17 cellular contexts compared by ENCODE assay signal in the genomic region with DNA sequence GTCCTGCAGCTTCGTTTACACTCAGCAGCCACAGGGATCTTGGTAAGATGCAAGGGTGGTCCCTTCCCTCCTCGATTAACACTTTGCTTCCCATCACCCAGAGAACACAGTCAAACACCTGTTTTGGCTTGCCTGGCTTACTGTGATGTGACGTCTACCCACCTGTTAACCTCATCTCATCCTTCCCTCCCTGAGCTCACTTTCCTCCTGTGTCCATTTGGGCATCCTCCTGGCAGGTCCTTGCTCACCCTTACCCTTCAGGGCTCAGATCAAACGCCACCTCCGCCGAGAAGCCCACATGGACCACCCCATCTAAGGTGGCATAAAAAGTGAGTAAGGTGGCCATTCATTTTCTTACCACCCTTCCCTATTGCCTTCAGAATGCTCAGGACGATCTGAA.
"Had no signal": no experiment of that assay in that cellular context is flagged by ENCODE, and none has a peak within 500 bp of the region (broad histone marks: within the 10 kb centered on the region; RNA-seq: fewer than 3 reads in every experiment).

No MANE protein-coding gene starts in this region.

- ATAC-seq: esophagus mucosa; heart left ventricle; naive thymus-derived CD4-positive, alpha-beta T cell; sciatic nerve; stimulated activated memory B cell treated with anti-CD40 and anti-IgM and Interleukin-4, amounts not matched to agents 10 μg/mL and 1 μg/mL and 100 μg/mL, for 72 hours had no signal

- H3K27me3 ChIP-seq: dorsolateral prefrontal cortex, testis, tibial nerve had no signal

- FAIRE-seq: frontal cortex had no signal

- DNase-seq: dorsolateral prefrontal cortex; effector CD8-positive, alpha-beta T cell; heart left ventricle; hippocampal formation; left colon; naive thymus-derived CD4-positive, alpha-beta T cell; spleen; stimulated activated CD4-positive, alpha-beta T cell treated with anti-CD3 and anti-CD28 coated beads, Interleukin-1b, Interleukin-23, amount 100 ng/mL, for 48 hours; stimulated activated CD4-positive, alpha-beta T cell treated with anti-CD3 and anti-CD28 coated beads, Interleukin-4, amount 100 ng/mL, for 24 hours; testis had no signal

- H3K4me3 ChIP-seq: coronary artery, dorsolateral prefrontal cortex, heart left ventricle, spleen, testis, tibial nerve had no signal

- H3K27ac ChIP-seq: coronary artery, dorsolateral prefrontal cortex, heart left ventricle, spleen, testis, tibial nerve had no signal

- H3K27ac Mint-ChIP-seq: stimulated activated memory B cell treated with anti-CD40 and anti-IgM and Interleukin-4, amounts not matched to agents 10 μg/mL and 1 μg/mL and 100 μg/mL, for 72 hours; stimulated activated naive CD8-positive, alpha-beta T cell treated with anti-CD3 and anti-CD28 coated beads, Interleukin-15, Interleukin-2, amounts not matched to agents 100 ng/mL and 50 ng/mL, for 24 hours had no signal

- H3K4me3 Mint-ChIP-seq: stimulated activated memory B cell treated with anti-CD40 and anti-IgM and Interleukin-4, amounts not matched to agents 10 μg/mL and 1 μg/mL and 100 μg/mL, for 72 hours; stimulated activated naive CD8-positive, alpha-beta T cell treated with anti-CD3 and anti-CD28 coated beads, Interleukin-15, Interleukin-2, amounts not matched to agents 100 ng/mL and 50 ng/mL, for 24 hours had no signal

- H3K9me3 ChIP-seq: heart left ventricle, spleen, testis, tibial nerve had no signal

- H3K27me3 Mint-ChIP-seq: stimulated activated memory B cell treated with anti-CD40 and anti-IgM and Interleukin-4, amounts not matched to agents 10 μg/mL and 1 μg/mL and 100 μg/mL, for 72 hours; stimulated activated naive CD8-positive, alpha-beta T cell treated with anti-CD3 and anti-CD28 coated beads, Interleukin-15, Interleukin-2, amounts not matched to agents 100 ng/mL and 50 ng/mL, for 24 hours had no signal

- H3K9me3 Mint-ChIP-seq: naive thymus-derived CD4-positive, alpha-beta T cell; stimulated activated naive CD8-positive, alpha-beta T cell treated with anti-CD3 and anti-CD28 coated beads, Interleukin-15, Interleukin-2, amounts not matched to agents 100 ng/mL and 50 ng/mL, for 24 hours had no signal
